In the genomic region with DNA sequence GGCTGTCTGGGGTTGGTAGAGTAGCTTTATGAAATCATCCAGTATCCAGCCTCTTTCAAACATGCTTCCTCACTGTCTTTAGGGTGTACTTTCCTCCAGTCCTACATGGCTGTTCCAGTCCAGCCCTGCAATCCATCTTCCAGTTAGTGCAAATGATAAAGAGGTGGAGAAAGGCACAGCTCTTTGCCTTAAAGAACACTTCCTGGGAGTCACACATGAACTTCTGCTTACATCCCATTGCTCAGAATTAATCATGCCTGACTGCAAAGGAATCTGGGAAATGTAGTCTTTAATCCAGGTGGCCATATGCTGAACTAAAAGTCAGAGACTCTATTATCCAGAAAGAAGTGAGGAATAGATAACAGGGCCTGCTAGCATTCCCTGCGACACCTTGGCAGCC, we compare ENCODE assay signal across 8 cellular contexts.
DNase-seq lines count a peak whose midpoint lies in the region; ATAC-seq and TF ChIP-seq lines count a peak whose summit lies in the region.

No MANE protein-coding gene starts in this region.

- intact Hi-C loops in cardiac septum (cut with DNase I) = no loop called here

- ATAC-seq in GM18505 (IDR thresholded peaks at IDR 0.05; ENCODE audit: unreplicated experiment) (no peak), GM19455 (IDR thresholded peaks at IDR 0.05; ENCODE audit: unreplicated experiment) (no peak), GM18867 (IDR thresholded peaks at IDR 0.05; ENCODE audit: unreplicated experiment) (no peak)

- TF ChIP-seq POLR2A in GM18505 (IDR thresholded peaks at IDR 0.05; ENCODE audit: borderline replicate concordance, extremely low read depth, insufficient read depth, insufficient read length) = no peak

- peak; percentile 30 for DNase-seq in COR-L47 (lab: John Stamatoyannopoulos, UW)
- peak; percentile 71 for DNase-seq in HT1080 (ENCODE audit: low read depth)
- peak; percentile 50 for DNase-seq in SK-N-DZ (ENCODE audit: low spot score)
- peak; percentile 47 for DNase-seq in cardiac septum (ENCODE audit: low spot score)
- DNase-seq in stimulated activated CD4-positive, alpha-beta T cell treated with anti-CD3 and anti-CD28 coated beads, Interleukin-2, amount 100 ng/mL, for 24 hours = no peak

Comparison
In these comparisons a context has a peak if more than half of its experiments do, and no peak if none do; other contexts are left out.
1. DNase-seq: peak in COR-L47 (single experiment), HT1080 (single experiment), SK-N-DZ (single experiment) and cardiac septum (single experiment); none in stimulated activated CD4-positive, alpha-beta T cell treated with anti-CD3 and anti-CD28 coated beads, Interleukin-2, amount 100 ng/mL, for 24 hours (0 of 2).